Comparison of ENCODE assay signal across 19 cellular contexts in the genomic region with DNA sequence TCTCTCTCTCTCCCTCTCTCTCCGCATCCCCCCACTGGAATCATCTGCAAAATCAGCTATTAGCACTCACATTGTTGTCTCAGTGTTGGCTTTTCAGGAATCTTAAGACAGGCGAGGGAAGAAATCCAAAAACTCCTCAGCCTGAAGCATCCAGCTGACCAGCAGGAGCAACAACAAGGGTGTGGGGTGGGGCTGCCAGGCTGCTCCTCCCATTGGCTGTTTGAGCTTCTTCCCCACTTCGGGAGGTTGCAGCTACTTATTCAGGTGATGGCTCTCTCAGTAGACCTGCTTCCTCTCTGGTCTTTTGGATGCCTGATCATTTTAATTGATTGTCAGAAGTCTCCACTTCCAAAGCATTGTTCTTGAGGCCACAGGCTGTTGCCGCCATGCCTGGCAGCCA. TPM values are rescaled to one million over a fixed set of nuclear protein-coding genes. Genes with fewer than 3 reads are reported as not detected.
A peak's percentile ranks its signal among the peaks of the same experiment; 100 is the strongest.
DNase-seq lines count a peak whose midpoint lies in the region; TF ChIP-seq lines count a peak whose summit lies in the region.
"Had no signal": no experiment of that assay in that cellular context is flagged by ENCODE, and none has a peak within 500 bp of the region (broad histone marks: within the 10 kb centered on the region; RNA-seq: fewer than 3 reads in every experiment).

No MANE protein-coding gene starts in this region.

- H3K27ac Mint-ChIP-seq in H9, result no peak overlapping the region
- H3K27ac Mint-ChIP-seq in endodermal cell, result no peak overlapping the region
- peak overlapping the region; percentile 57 for H3K27ac Mint-ChIP-seq in neural crest cell (ENCODE audit: unreplicated experiment)
- H3K27ac Mint-ChIP-seq in osteocyte (ENCODE audit: unreplicated experiment), result no peak overlapping the region
- H3K27ac Mint-ChIP-seq: CD14-positive monocyte; CD4-positive, alpha-beta memory T cell had no signal

- no CpG with 5 or more reads among the region's 4 CpGs for WGBS in H9 (ENCODE audit: extremely low coverage, insufficient read length, low lambda C conversion rate)
- WGBS in endodermal cell (ENCODE audit: insufficient coverage in 1 of 2, insufficient read length in 1 of 2), 2 experiments, result 52 to 72% methylated on average over 3 to 4 of the region's 4 CpGs

- H4K5ac ChIP-seq in H9 (ENCODE audit: insufficient read length, low read depth, low read length), result no peak overlapping the region

- no peak overlapping the region for H3K27ac ChIP-seq in H9 (ENCODE audit: insufficient read length, low read depth, low read length)
- H3K27ac ChIP-seq in endodermal cell (ENCODE audit: low read depth, low read length), result no peak overlapping the region
- H3K27ac ChIP-seq: A549, BLaER1 had no signal

- no peaks in the 10 kb centered on the region for H3K79me1 ChIP-seq in H9 (ENCODE audit: insufficient read depth, low read depth, low read length, poor library complexity, severe bottlenecking)

- no peaks in the 10 kb centered on the region for H4K20me1 ChIP-seq in H9 (ENCODE audit: control insufficient read depth, insufficient read depth, insufficient read length)
- H4K20me1 ChIP-seq: BLaER1 had no signal

- no peak overlapping the region for H3K18ac ChIP-seq in H9 (ENCODE audit: insufficient read length, low read depth, low read length)

- peaks cover 53% of the 10 kb centered on the region for H3K27me3 Mint-ChIP-seq in H9 (ENCODE audit: low read depth)
- H3K27me3 Mint-ChIP-seq in endodermal cell (ENCODE audit: insufficient read depth), result peaks cover 42% of the 10 kb centered on the region
- H3K27me3 Mint-ChIP-seq in neural crest cell (ENCODE audit: low read depth), result peaks cover 40% of the 10 kb centered on the region
- H3K27me3 Mint-ChIP-seq in osteocyte (ENCODE audit: unreplicated experiment), result peaks cover 10% of the 10 kb centered on the region

- H3K23me2 ChIP-seq in H9 (ENCODE audit: insufficient read length, low read depth, low read length, poor library complexity, severe bottlenecking), result no peaks in the 10 kb centered on the region

- H2BK20ac ChIP-seq in H9 (ENCODE audit: low read depth, low read length, poor library complexity, severe bottlenecking), result no peak overlapping the region

- H3K4me2 ChIP-seq in H9 (ENCODE audit: insufficient read depth, insufficient read length, low read length), result no peak overlapping the region
- H3K4me2 ChIP-seq: A549, BLaER1 had no signal

- intact Hi-C loops in posterior cingulate gyrus (cut with DNase I), result no loop called here

- no peak overlapping the region for H3K14ac ChIP-seq in H9 (ENCODE audit: insufficient read depth, low read length)

- H3K4me1 Mint-ChIP-seq in H9, result peaks cover 4 to 7% of the 10 kb centered on the region in 2 experiments; a peak in 3 of 4 replicates
- H3K4me1 Mint-ChIP-seq in endodermal cell, result no peaks in the 10 kb centered on the region
- H3K4me1 Mint-ChIP-seq in neural crest cell, result peaks cover 5% of the 10 kb centered on the region
- H3K4me1 Mint-ChIP-seq in osteocyte (ENCODE audit: unreplicated experiment), result no peaks in the 10 kb centered on the region
- H3K4me1 Mint-ChIP-seq: CD14-positive monocyte; CD4-positive, alpha-beta memory T cell had no signal

- H3K36me3 ChIP-seq in endodermal cell (ENCODE audit: control insufficient read depth, insufficient read depth, low read length), result no peaks in the 10 kb centered on the region
- H3K36me3 ChIP-seq: BLaER1 had no signal

- no peaks in the 10 kb centered on the region for H3K36me3 Mint-ChIP-seq in H9 (ENCODE audit: insufficient read depth in 1 of 3, low read depth in 3 of 3)
- no peaks in the 10 kb centered on the region for H3K36me3 Mint-ChIP-seq in endodermal cell (ENCODE audit: low read depth)
- no peaks in the 10 kb centered on the region for H3K36me3 Mint-ChIP-seq in neural crest cell (ENCODE audit: low read depth)
- no peaks in the 10 kb centered on the region for H3K36me3 Mint-ChIP-seq in osteocyte (ENCODE audit: unreplicated experiment)
- H3K36me3 Mint-ChIP-seq: CD14-positive monocyte; CD4-positive, alpha-beta memory T cell had no signal

- no peak overlapping the region for H3K23ac ChIP-seq in H9 (ENCODE audit: insufficient read length, low read depth, low read length)

- no peak overlapping the region for H2BK12ac ChIP-seq in H9 (ENCODE audit: insufficient read length, low read depth, low read length)

- no peak overlapping the region for H2AFZ ChIP-seq in H9 (ENCODE audit: low read length)

- H3K4ac ChIP-seq in H9 (ENCODE audit: low read depth, low read length), result no peak overlapping the region

- no peaks in the 10 kb centered on the region for H3K9me3 ChIP-seq in H9 (ENCODE audit: control insufficient read depth, low read depth, low read length)
- H3K9me3 ChIP-seq in endodermal cell (ENCODE audit: control insufficient read depth, low read length), result no peaks in the 10 kb centered on the region
- H3K9me3 ChIP-seq: A549, BLaER1 had no signal

- no peak overlapping the region for H2BK5ac ChIP-seq in H9 (ENCODE audit: insufficient read length, low read length)

- no peak overlapping the region for H3K4me3 ChIP-seq in endodermal cell (ENCODE audit: low read length)
- H3K4me3 ChIP-seq: A549, BLaER1 had no signal

- H3K4me1 ChIP-seq in H9 (ENCODE audit: insufficient read depth, low read length) (no peaks in the 10 kb centered on the region; the same call in 1 of the 2 replicates), endodermal cell (ENCODE audit: control insufficient read depth, insufficient read depth, low read length) (no peaks in the 10 kb centered on the region)
- H3K4me1 ChIP-seq: A549, BLaER1 had no signal

- no peak overlapping the region for H4K8ac ChIP-seq in H9 (replicated peaks; ENCODE audit: insufficient read length, low read depth, low read length)

- H3K9ac ChIP-seq in H9 (ENCODE audit: extremely low read depth, insufficient read length, low read length) (no peak overlapping the region), endodermal cell (ENCODE audit: extremely low read depth, low read length, poor library complexity, severe bottlenecking) (no peak overlapping the region)
- H3K9ac ChIP-seq: BLaER1 had no signal

- peak overlapping the region; percentile 22 for H4K91ac ChIP-seq in H9 (ENCODE audit: insufficient read length, low read depth, low read length)

- no peak overlapping the region for H2BK120ac ChIP-seq in H9 (ENCODE audit: low read depth, low read length, poor library complexity, severe bottlenecking)

- DNase-seq in H9, result peak; percentile 52
- peak; percentile 80 for DNase-seq in endodermal cell
- DNase-seq in neural crest cell (ENCODE audit: low read depth, low spot score), result no peak
- no peak for DNase-seq in NCI-H146 treated with DMSO at 0.1 percent for 48 hours (lab: John Stamatoyannopoulos, UW; ENCODE audit: unreplicated experiment)
- DNase-seq in NCI-H526 treated with DMSO at 0.1 percent for 48 hours (lab: John Stamatoyannopoulos, UW), result no peak
- no peak for DNase-seq in posterior cingulate gyrus
- no peak for DNase-seq in osteocyte (ENCODE audit: extremely low spot score, unreplicated experiment)
- DNase-seq: CD4-positive, alpha-beta memory T cell; DMS153; DMS79; GDM1; GOT3; HCEC 1CT; KG1 had no signal

- no peak overlapping the region for H2BK15ac ChIP-seq in H9 (ENCODE audit: low read depth, low read length)

- no peak for TF ChIP-seq CTCF in H9 (conservative IDR thresholded peaks at IDR 0.05)
- no peak for TF ChIP-seq CTCF in endodermal cell (conservative IDR thresholded peaks at IDR 0.05)
- TF ChIP-seq CTCF in neural crest cell (conservative IDR thresholded peaks at IDR 0.05), result no peak
- no peak for TF ChIP-seq CTCF in osteocyte (IDR thresholded peaks at IDR 0.05)

- H3K27me3 ChIP-seq in H9 (ENCODE audit: insufficient read depth, low read length), result no peaks in the 10 kb centered on the region
- H3K27me3 ChIP-seq in endodermal cell (ENCODE audit: control insufficient read depth, insufficient read depth, low read length, poor library complexity, severe bottlenecking), result peaks cover 37% of the 10 kb centered on the region

- no peak overlapping the region for H3K56ac ChIP-seq in H9 (ENCODE audit: insufficient read length, low read depth, low read length)

- H3K79me2 ChIP-seq in H9 (ENCODE audit: insufficient read depth, low read length), result no peaks in the 10 kb centered on the region

- H2AK5ac ChIP-seq in H9 (ENCODE audit: insufficient read length, low read length), result no peak overlapping the region

- no peak overlapping the region for H3K4me3 Mint-ChIP-seq in H9
- H3K4me3 Mint-ChIP-seq in endodermal cell, result no peak overlapping the region
- no peak overlapping the region for H3K4me3 Mint-ChIP-seq in neural crest cell
- no peak overlapping the region for H3K4me3 Mint-ChIP-seq in osteocyte (ENCODE audit: unreplicated experiment)
- H3K4me3 Mint-ChIP-seq: CD14-positive monocyte; CD4-positive, alpha-beta memory T cell had no signal

- no peaks in the 10 kb centered on the region for H3K9me3 Mint-ChIP-seq in H9
- no peaks in the 10 kb centered on the region for H3K9me3 Mint-ChIP-seq in endodermal cell
- H3K9me3 Mint-ChIP-seq in neural crest cell, result no peaks in the 10 kb centered on the region
- no peaks in the 10 kb centered on the region for H3K9me3 Mint-ChIP-seq in osteocyte (ENCODE audit: unreplicated experiment)
- H3K9me3 Mint-ChIP-seq: CD14-positive monocyte; CD4-positive, alpha-beta memory T cell had no signal

- H3T11ph ChIP-seq in H9 (ENCODE audit: low read length), result no peak overlapping the region

RNA-seq across cellular contexts. Expression of gene SLC32A1, which starts 24.1 kb away (rescaled TPM):
- 0.24 and 0.33 TPM in 2 replicates for total RNA-seq in H9 (2021)
- not detected for total RNA-seq in endodermal cell
- 0.64 TPM for polyA plus RNA-seq in endodermal cell (2013, experiment 1 of 2)
- polyA plus RNA-seq in endodermal cell (2013, experiment 2 of 2), result 0.37 TPM
- total RNA-seq in neural crest cell, result 0.09 and 0.16 TPM in 2 replicates
- not detected in 2 replicates for total RNA-seq in osteocyte
- total RNA-seq: CD4-positive, alpha-beta memory T cell; Daoy; HT-29 had no signal
- polyA plus RNA-seq: A549; CD14-positive monocyte; CD4-positive, alpha-beta memory T cell had no signal

RNA-seq across cellular contexts. Expression of gene ACTR5, which starts 48.1 kb away (rescaled TPM):
- total RNA-seq in H9 (2021) (14.0 and 14.1 TPM in 2 replicates), endodermal cell (10 to 100 TPM in 1 of 2 donors, 1 to 10 TPM in 1; 7.9 to 11.2 TPM), neural crest cell (14.3 and 14.9 TPM in 2 replicates), osteocyte (4.7 and 5.8 TPM in 2 replicates)
- 11.4 TPM for polyA plus RNA-seq in endodermal cell (2013, experiment 1 of 2)
- polyA plus RNA-seq in endodermal cell (2013, experiment 2 of 2), result 10.0 TPM

Comparison
In these comparisons a context has a peak if more than half of its experiments do, and no peak if none do; other contexts are left out.
1. DNase-seq: peak in H9 (single experiment) and endodermal cell (single experiment); none in neural crest cell (single experiment), NCI-H146 treated with DMSO at 0.1 percent for 48 hours (single experiment), NCI-H526 treated with DMSO at 0.1 percent for 48 hours (single experiment), posterior cingulate gyrus (0 of 10) and osteocyte (single experiment).